1 cellular context compared by ENCODE assay signal in genomic region chr6:36131517-36132220, GRCh38.
TF ChIP-seq lines count a peak whose summit lies in the region.

No MANE protein-coding gene starts in this region.

TF ChIP-seq in K562, 482 proteins besides CTCF, POLR2A, EP300 and RAD21 (continued from another document and continues in another):
- TF ChIP-seq CHAMP1 (IDR thresholded peaks at IDR 0.05): no peak
- TF ChIP-seq ZNF778 (CRISPR knock-in tag; IDR thresholded peaks at IDR 0.05): no peak
- no peak for TF ChIP-seq ZBTB8A (IDR thresholded peaks at IDR 0.05; ENCODE audit: partially characterized antibody)
- TF ChIP-seq RFX7 (CRISPR knock-in tag; IDR thresholded peaks at IDR 0.05): no peak
- TF ChIP-seq POLR2AphosphoS5 (IDR thresholded peaks at IDR 0.05; ENCODE audit: control insufficient read depth, insufficient read depth, low read depth, low read length): 0 out of 2 replicates have a peak, but pooled peaks have one; percentile 18
- no peak for TF ChIP-seq RBM25 (IDR thresholded peaks at IDR 0.05; ENCODE audit: low read depth, low read length, severe bottlenecking)
- no peak for TF ChIP-seq TARDBP (IDR thresholded peaks at IDR 0.05)
- TF ChIP-seq CHD7 (IDR thresholded peaks at IDR 0.05; ENCODE audit: low read depth, low read length): no peak
- TF ChIP-seq BHLHE40 (IDR thresholded peaks at IDR 0.05; ENCODE audit: low read length): peak; percentile 92
- no peak for TF ChIP-seq ASH1L (IDR thresholded peaks at IDR 0.05; ENCODE audit: borderline replicate concordance, low read depth, partially characterized antibody)
- no peak for TF ChIP-seq CBX5 (IDR thresholded peaks at IDR 0.05; ENCODE audit: borderline replicate concordance, low read depth)
- TF ChIP-seq ESRRA (IDR thresholded peaks at IDR 0.05; ENCODE audit: borderline replicate concordance, low read depth): no peak
- TF ChIP-seq JUND (IDR thresholded peaks at IDR 0.05; ENCODE audit: borderline replicate concordance, low read depth, low read length): peak; percentile 45; the same call in 1 of the 2 replicates
- TF ChIP-seq JUND (tag; IDR thresholded peaks at IDR 0.05; ENCODE audit: borderline replicate concordance, low read depth, low read length): no peak
- TF ChIP-seq ZNF232 (CRISPR knock-in tag; IDR thresholded peaks at IDR 0.05): no peak
- TF ChIP-seq GTF2A2 (tag; IDR thresholded peaks at IDR 0.05): no peak
- no peak for TF ChIP-seq GATAD2B (IDR thresholded peaks at IDR 0.05; ENCODE audit: borderline replicate concordance)
- TF ChIP-seq ZNF644 (tag; IDR thresholded peaks at IDR 0.05; ENCODE audit: low read depth): no peak
- peak; percentile 54; the same call in 1 of the 2 replicates for TF ChIP-seq ZNF197 (CRISPR knock-in tag; IDR thresholded peaks at IDR 0.05; ENCODE audit: low read depth)
- no peak for TF ChIP-seq ZNF445 (CRISPR knock-in tag; IDR thresholded peaks at IDR 0.05; ENCODE audit: low read depth)
- TF ChIP-seq CBFA2T3 (IDR thresholded peaks at IDR 0.05): peak; percentile 83
- no peak for TF ChIP-seq ZNF3 (CRISPR knock-in tag; IDR thresholded peaks at IDR 0.05)
- TF ChIP-seq HDAC6 (IDR thresholded peaks at IDR 0.05; ENCODE audit: low read depth, low read length): no peak
- TF ChIP-seq SMARCA4 (IDR thresholded peaks at IDR 0.05): no peak
- TF ChIP-seq POLR2G (IDR thresholded peaks at IDR 0.05; ENCODE audit: low read depth, low read length): no peak
- no peak for TF ChIP-seq MBD1 (CRISPR knock-in tag; IDR thresholded peaks at IDR 0.05)
- TF ChIP-seq CAMTA2 (CRISPR knock-in tag; conservative IDR thresholded peaks at IDR 0.05): no peak
- no peak for TF ChIP-seq ZNF24 (IDR thresholded peaks at IDR 0.05)
- TF ChIP-seq ARID3A (IDR thresholded peaks at IDR 0.05; ENCODE audit: borderline replicate concordance, low read depth, low read length): no peak
- no peak for TF ChIP-seq NR0B1 (IDR thresholded peaks at IDR 0.05; ENCODE audit: partially characterized antibody)
- TF ChIP-seq ZNF766 (CRISPR knock-in tag; conservative IDR thresholded peaks at IDR 0.05): 0 out of 2 replicates have a peak, but pooled peaks have one; percentile 32
- peak; percentile 48; the same call in 1 of the 2 replicates for TF ChIP-seq TEAD4 (IDR thresholded peaks at IDR 0.05; ENCODE audit: low read length)
- no peak for TF ChIP-seq TEAD4 (CRISPR knock-in tag; IDR thresholded peaks at IDR 0.05; ENCODE audit: borderline replicate concordance)
- peak; percentile 86 for TF ChIP-seq PKNOX1 (IDR thresholded peaks at IDR 0.05)
- no peak for TF ChIP-seq RFX5 (IDR thresholded peaks at IDR 0.05; ENCODE audit: low read depth, low read length)
- TF ChIP-seq TRIM25 (IDR thresholded peaks at IDR 0.05; ENCODE audit: borderline replicate concordance): no peak
- TF ChIP-seq SOX6 (IDR thresholded peaks at IDR 0.05): peak; percentile 94
- TF ChIP-seq ARHGAP35 (IDR thresholded peaks at IDR 0.05; ENCODE audit: partially characterized antibody): no peak
